In the genomic region with DNA sequence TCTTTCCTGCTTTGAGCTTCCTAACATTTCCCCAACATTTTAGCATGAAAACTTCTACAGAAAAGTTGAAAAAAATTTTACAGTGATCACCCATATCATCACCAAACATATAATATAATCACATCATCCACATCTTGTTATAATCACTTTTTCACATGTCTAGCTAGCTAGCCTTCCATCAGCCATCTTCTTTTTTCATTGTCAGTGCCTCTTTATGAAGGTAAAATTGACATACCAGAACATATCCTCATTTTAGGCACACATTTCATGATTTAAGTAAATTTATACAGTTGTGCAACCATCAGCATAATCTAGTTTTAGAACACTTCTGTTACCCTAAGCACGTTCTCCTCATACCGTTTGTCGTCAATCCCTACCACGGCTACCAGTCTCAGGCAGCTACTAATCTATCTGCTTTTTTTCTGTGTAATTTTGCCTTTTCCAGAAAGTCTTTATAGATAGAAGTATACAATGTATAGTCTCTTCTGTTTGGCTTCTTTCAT, we compare ENCODE assay signal across 19 cellular contexts.
"Had no signal": no experiment of that assay in that cellular context is flagged by ENCODE, and none has a peak within 500 bp of the region (broad histone marks: within the 10 kb centered on the region; RNA-seq: fewer than 3 reads in every experiment).

No MANE protein-coding gene starts in this region.

- FAIRE-seq: RCC 7860 had no signal

- H3K36me3 ChIP-seq: SJSA1 had no signal

- H3K27ac ChIP-seq: SJSA1, SK-N-MC had no signal

- H3K9me3 ChIP-seq: SJSA1 had no signal

- H3K4me3 ChIP-seq: SJSA1, SK-N-MC had no signal

- DNase-seq: KBM-7, MV-4-11, NCI-H1048, NCI-H1105, NCI-H1417, NCI-H1436 treated with DMSO at 0.1 percent for 48 hours, NCI-H1694, NCI-H187 treated with DMSO at 0.1 percent for 48 hours, NCI-H2029 treated with DMSO at 0.1 percent for 48 hours, NCI-H2227 treated with DMSO at 0.1 percent for 48 hours, NCI-H524, NCI-H526 treated with DMSO at 0.1 percent for 48 hours, NCI-H748 treated with DMSO at 0.1 percent for 48 hours, Right ventricle myocardium superior, RPMI8226, SIG-M5 had no signal

- H3K27me3 ChIP-seq: SJSA1 had no signal
